In the genomic region with DNA sequence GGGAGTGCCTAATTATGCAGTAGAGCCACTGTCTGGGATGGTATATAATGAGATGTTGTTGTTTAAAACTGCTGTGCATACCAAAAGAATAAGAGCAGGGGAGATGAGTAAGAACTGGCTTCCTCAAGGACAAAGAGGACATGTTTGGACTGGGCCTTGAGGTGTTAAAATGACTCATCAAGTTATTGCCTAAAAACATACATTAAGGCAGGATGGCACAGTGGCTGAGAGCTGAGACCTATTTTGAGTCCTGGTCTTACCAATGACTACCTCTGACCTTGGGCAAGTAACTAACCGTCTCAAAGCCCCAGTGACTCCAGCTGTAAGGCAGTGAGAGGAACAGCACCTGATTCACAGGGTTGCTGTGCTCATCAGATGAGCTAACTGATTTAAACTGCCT, we compare ENCODE assay signal across 9 cellular contexts.
DNase-seq lines count a peak whose midpoint lies in the region; ATAC-seq and TF ChIP-seq lines count a peak whose summit lies in the region.
"Had no signal": no experiment of that assay in that cellular context is flagged by ENCODE, and none has a peak within 500 bp of the region (broad histone marks: within the 10 kb centered on the region; RNA-seq: fewer than 3 reads in every experiment).

No MANE protein-coding gene starts in this region.

- intact Hi-C loops in psoas muscle (cut with DNase I) = no loop called here

- H3K4me1 ChIP-seq in psoas muscle = no peaks in the 10 kb centered on the region

- H3K4me3 ChIP-seq in GM12864 (ENCODE audit: low read depth, low read length) (no peak overlapping the region), psoas muscle (no peak overlapping the region)

- no peaks in the 10 kb centered on the region for H3K36me3 ChIP-seq in psoas muscle (ENCODE audit: insufficient read depth in 1 of 2, low read depth in 1 of 2)

- 80 to 85% (median 81%) methylated on average over 1 of the region's 1 CpG for WGBS in psoas muscle, 3 donors

- H3K27ac ChIP-seq in psoas muscle = no peak overlapping the region

- no peaks in the 10 kb centered on the region for H3K27me3 ChIP-seq in psoas muscle (ENCODE audit: insufficient read depth in 3 of 3, low read length in 2 of 3)

- DNase-seq in GM12864 (ENCODE audit: low read depth) (peak; percentile 49), NCI-H69 (lab: John Stamatoyannopoulos, UW) (peak; percentile 15), NCI-H2227 (lab: John Stamatoyannopoulos, UW; ENCODE audit: unreplicated experiment) (no peak), NCI-H524 treated with DMSO at 0.1 percent for 48 hours (lab: John Stamatoyannopoulos, UW) (no peak), medulla oblongata (ENCODE audit: extremely low spot score) (no peak), psoas muscle (no peak)
- DNase-seq: activated CD4-positive, alpha-beta T cell treated with anti-CD3 and anti-CD28 coated beads for 1 hour had no signal

- ATAC-seq in GM19351 (IDR thresholded peaks at IDR 0.05; ENCODE audit: unreplicated experiment) = peak; percentile 90
- ATAC-seq in HG02885 (IDR thresholded peaks at IDR 0.05; ENCODE audit: poor library complexity, unreplicated experiment) = peak; percentile 93
- no peak for ATAC-seq in psoas muscle

- TF ChIP-seq CTCF in GM12864 (IDR thresholded peaks at IDR 0.05; ENCODE audit: low read depth, low read length, missing control alignments) (no peak), psoas muscle (IDR thresholded peaks at IDR 0.05) (no peak)

- no peaks in the 10 kb centered on the region for H3K9me3 ChIP-seq in psoas muscle

Comparison
In these comparisons a context has a peak if more than half of its experiments do, and no peak if none do; other contexts are left out.
1. DNase-seq: peak in GM12864 (single experiment) and NCI-H69 (single experiment); none in NCI-H2227 (single experiment), NCI-H524 treated with DMSO at 0.1 percent for 48 hours (single experiment), medulla oblongata (single experiment) and psoas muscle (0 of 2).
2. ATAC-seq: peak in GM19351 (single experiment) and HG02885 (single experiment); none in psoas muscle (0 of 4).